ENCODE assay signal across 8 cellular contexts in the genomic region with DNA sequence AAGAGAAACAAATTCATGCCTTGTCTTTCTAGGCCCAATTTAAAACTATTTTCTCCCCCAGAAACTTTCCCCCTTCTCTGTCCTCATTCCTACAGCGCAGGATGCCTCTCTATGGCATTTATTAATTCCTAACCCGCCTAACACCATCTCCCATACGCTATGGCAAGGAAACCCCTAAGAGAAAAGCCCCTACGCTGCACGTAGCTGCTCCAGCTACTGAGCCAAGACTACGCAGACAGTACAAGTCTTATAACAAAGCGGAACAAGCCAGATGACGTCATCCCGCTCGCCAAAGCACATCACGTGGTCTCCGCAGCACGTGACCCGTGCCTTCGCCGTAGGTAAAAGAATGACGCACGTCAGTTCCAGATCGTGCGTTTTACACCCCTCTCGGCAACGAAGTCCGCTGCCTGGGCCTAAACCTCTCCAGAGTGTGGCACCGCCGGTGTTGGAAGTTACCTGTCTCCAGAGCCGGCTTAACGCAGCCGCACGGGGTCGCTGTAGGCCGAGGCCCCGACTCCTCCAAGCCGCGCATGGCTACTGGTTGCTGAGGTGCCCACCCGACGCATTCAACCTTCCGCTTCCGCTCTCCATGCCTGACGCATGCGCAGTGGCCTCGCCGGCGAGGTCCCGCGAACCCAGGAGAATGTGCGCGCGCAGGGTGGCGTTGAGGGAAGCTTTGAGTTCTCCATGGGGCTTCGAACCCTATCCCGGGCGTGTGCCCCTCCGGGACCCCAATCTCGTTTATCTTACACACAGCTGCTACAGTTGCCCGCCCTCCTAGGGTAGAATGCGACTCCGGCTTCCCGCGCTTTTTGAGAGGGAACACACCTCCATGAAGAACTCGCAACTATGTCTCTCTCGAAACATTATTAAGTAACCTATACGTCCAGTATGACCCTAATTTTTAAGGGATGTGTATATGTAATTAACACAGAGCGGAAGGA. TPM values are rescaled to one million over a fixed set of nuclear protein-coding genes. Genes with fewer than 3 reads are reported as not detected.
A peak's percentile ranks its signal among the peaks of the same experiment; 100 is the strongest.
DNase-seq lines count a peak whose midpoint lies in the region; ATAC-seq and TF ChIP-seq lines count a peak whose summit lies in the region.

Gene TRMO, minus strand, starts transcription at position 542 of the 947 bp plus-strand sequence. Its CDS starts 7 bp downstream, at position 535.

- no peaks in the 10 kb centered on the region for H3K27me3 ChIP-seq in BLaER1 treated with 17β-estradiol and CSF1 and Interleukin-3, amounts not matched to agents 10 nM and 100 nM

- peak; percentile 65 for DNase-seq in GM19240 (ENCODE audit: insufficient read length, low spot score)
- peak; percentile 94 for DNase-seq in NCI-H524 treated with DMSO at 0.1 percent for 48 hours (lab: John Stamatoyannopoulos, UW)
- peak; percentile 98 for DNase-seq in activated CD4-positive, alpha-beta T cell treated with anti-CD3 and anti-CD28 coated beads for 48 hours
- DNase-seq in coronary artery (ENCODE audit: low spot score), result peak; percentile 98
- peak; percentile 97 to 99 for DNase-seq in left colon
- peak; percentile 97 for DNase-seq in stimulated activated CD4-positive, alpha-beta T cell treated with anti-CD3 and anti-CD28 coated beads, Interleukin-1b, Interleukin-23, amount 100 ng/mL, for 48 hours

- intact Hi-C loops in left colon (cut with DNase I, micrococcal nuclease), result loop anchor here in 1 of 2 donors (5.0 to 10.0 kb wide), 3 partner anchors 63 to 335 kb away; partner anchors contain the start of genes ANP32B and TBC1D2

- no peaks in the 10 kb centered on the region; a peak in 1 of 22 replicates for H3K36me3 ChIP-seq in BLaER1 treated with 17β-estradiol and CSF1 and Interleukin-3, amounts not matched to agents 10 nM and 100 nM

- ATAC-seq in HG03460 (IDR thresholded peaks at IDR 0.05; ENCODE audit: unreplicated experiment) (peak; percentile 83), left colon (peak; percentile 92)

- H3K27ac ChIP-seq in BLaER1 treated with 17β-estradiol and CSF1 and Interleukin-3, amounts not matched to agents 10 nM and 100 nM, result peak within 1 kb of the TSS; percentile 89 to 99 (median 95)
- peak within 1 kb of the TSS; percentile 93 to 99 for H3K27ac ChIP-seq in coronary artery

- no peaks in the 10 kb centered on the region for H4K20me1 ChIP-seq in BLaER1 treated with 17β-estradiol and CSF1 and Interleukin-3, amounts not matched to agents 10 nM and 100 nM

- TF ChIP-seq CTCF in coronary artery (IDR thresholded peaks at IDR 0.05), result peak; percentile 33

- no peaks in the 10 kb centered on the region for H3K9me3 ChIP-seq in BLaER1 treated with 17β-estradiol and CSF1 and Interleukin-3, amounts not matched to agents 10 nM and 100 nM (replicated peaks in 1 of 11)

- H3K4me3 ChIP-seq in BLaER1 treated with 17β-estradiol and CSF1 and Interleukin-3, amounts not matched to agents 10 nM and 100 nM, result peak within 1 kb of the TSS; percentile 58 to 76 (median 66)
- peak within 1 kb of the TSS; percentile 95 for H3K4me3 ChIP-seq in coronary artery

- peak within 1 kb of the TSS; percentile 82 to 95 (median 90) for H3K9ac ChIP-seq in BLaER1 treated with 17β-estradiol and CSF1 and Interleukin-3, amounts not matched to agents 10 nM and 100 nM

- H3K4me1 ChIP-seq in BLaER1 treated with 17β-estradiol and CSF1 and Interleukin-3, amounts not matched to agents 10 nM and 100 nM, result peaks cover 34 to 53% (median 38%) of the 10 kb centered on the region in 10 experiments

- peak within 1 kb of the TSS; percentile 82 to 95 (median 88) for H3K4me2 ChIP-seq in BLaER1 treated with 17β-estradiol and CSF1 and Interleukin-3, amounts not matched to agents 10 nM and 100 nM

RNA-seq across cellular contexts. Expression of gene TRMO, which starts in this region (rescaled TPM):
- total RNA-seq in left colon, result 10 to 100 TPM; 14.0 to 15.0 TPM

Comparison
In these comparisons a context has a peak if more than half of its experiments do, and no peak if none do; other contexts are left out.
1. Peak in every context shown above with its lines: DNase-seq, ATAC-seq, H3K4me3 ChIP-seq and H3K27ac ChIP-seq.